In genomic region chr7:107799645-107800264, GRCh38 we compare ENCODE assay signal across 18 cellular contexts. TPM values are rescaled to one million over a fixed set of nuclear protein-coding genes. Genes with fewer than 3 reads are reported as not detected.
DNase-seq lines count a peak whose midpoint lies in the region; ATAC-seq, FAIRE-seq and TF ChIP-seq lines count a peak whose summit lies in the region.
"Had no signal": no experiment of that assay in that cellular context is flagged by ENCODE, and none has a peak within 500 bp of the region (broad histone marks: within the 10 kb centered on the region; RNA-seq: fewer than 3 reads in every experiment).

No MANE protein-coding gene starts in this region.

- in situ Hi-C loops in HepG2 (cut with HindIII; ENCODE audit: extremely low pct_ligation_motif_present, low pct_unique_long_range_greater_than_20kb): no loop called here

- TF ChIP-seq RAD21 in HepG2 (CRISPR knock-in tag; IDR thresholded peaks at IDR 0.05): no peak

- TF ChIP-seq EP300 in HepG2 (IDR thresholded peaks at IDR 0.05; ENCODE audit: low read depth in 2 of 2, low read length in 2 of 2): no peak
- no peak for TF ChIP-seq EP300 in HepG2 (CRISPR knock-in tag; IDR thresholded peaks at IDR 0.05; ENCODE audit: borderline replicate concordance)
- peak; percentile 50 to 83 (median 64) for TF ChIP-seq EP300 in sigmoid colon (IDR thresholded peaks at IDR 0.05)

- no peaks in the 10 kb centered on the region for H3K27me3 Mint-ChIP-seq in Caco-2 (ENCODE audit: insufficient read depth, unreplicated experiment)

- peaks cover 6% of the 10 kb centered on the region for H3K36me3 Mint-ChIP-seq in Caco-2 (ENCODE audit: insufficient read depth, unreplicated experiment)

- intact Hi-C loops in Caco-2 (cut with micrococcal nuclease; ENCODE audit: unreplicated experiment) (loop anchor here (2.0 to 5.0 kb wide), 3 partner anchors 21 to 63 kb away; no protein-coding TSS in a partner anchor), endothelial cell of umbilical vein (cut with micrococcal nuclease) (no loop called here), HepG2 (cut with micrococcal nuclease; ENCODE audit: unreplicated experiment) (no loop called here), sigmoid colon (cut with DNase I) (no loop called here)

- BruUV-seq in Caco-2 (replicated peaks; lab: Mats Ljungman, UMichigan): no TSS peak
- no TSS peak for BruUV-seq in endothelial cell of umbilical vein (replicated peaks; lab: Mats Ljungman, UMichigan)
- no TSS peak for BruUV-seq in HepG2 (replicated peaks; lab: Mats Ljungman, UMichigan)

- H2AFZ ChIP-seq in endothelial cell of umbilical vein (ENCODE audit: low read depth, low read length) (no peak overlapping the region), HepG2 (ENCODE audit: low read length) (no peak overlapping the region)

- H3K9ac ChIP-seq in endothelial cell of umbilical vein (replicated peaks; ENCODE audit: extremely low read depth, insufficient read depth, low read length) (no peak overlapping the region), HepG2 (ENCODE audit: insufficient read depth, low read depth, low read length) (no peak overlapping the region)

- H3K36me3 ChIP-seq in Caco-2 (ENCODE audit: control insufficient read depth, insufficient read depth, low read length): no peaks in the 10 kb centered on the region
- H3K36me3 ChIP-seq in endothelial cell of umbilical vein (ENCODE audit: control insufficient read depth in 2 of 2, extremely low read depth in 1 of 2, insufficient read depth in 2 of 2, low read length in 2 of 2): no peaks in the 10 kb centered on the region
- no peaks in the 10 kb centered on the region for H3K36me3 ChIP-seq in HepG2 (replicated peaks in 1 of 2; ENCODE audit: control insufficient read depth in 1 of 2, insufficient read depth in 2 of 2, low read length in 2 of 2)
- no peaks in the 10 kb centered on the region for H3K36me3 ChIP-seq in sigmoid colon
- H3K36me3 ChIP-seq: HAP-1 had no signal

- H3K4me1 ChIP-seq in Caco-2 (peaks cover 28% of the 10 kb centered on the region), endothelial cell of umbilical vein (ENCODE audit: control insufficient read depth, extremely low read depth, insufficient read depth, low read length) (no peaks in the 10 kb centered on the region), HepG2 (ENCODE audit: insufficient read depth, low read length) (peaks cover 27% of the 10 kb centered on the region), sigmoid colon (peaks cover 0 to 39% (median 27%) of the 10 kb centered on the region in 4 donors)
- H3K4me1 ChIP-seq: A549, HAP-1 had no signal

- DNase-seq in Caco-2 (peak in 1 of 2 experiments; percentile 53), endothelial cell of umbilical vein (ENCODE audit: low read depth, low spot score) (peak; percentile 5), HepG2 (ENCODE audit: low spot score) (peak; percentile 10), sigmoid colon (no peak), dedifferentiated amniotic fluid mesenchymal stem cell (ENCODE audit: extremely low spot score) (no peak), OCI-M1 (lab: John Stamatoyannopoulos, UW) (no peak), H54 (ENCODE audit: insufficient read length, low spot score) (no peak)
- DNase-seq in effector CD8-positive, alpha-beta T cell (lab: John Stamatoyannopoulos, UW): no peak
- DNase-seq: DMS79 treated with DMSO at 0.1 percent for 48 hours, MM.1S, NCI-H1105, NCI-H187, NCI-H446 treated with DMSO at 0.1 percent for 48 hours, NCI-H748 treated with DMSO at 0.1 percent for 48 hours had no signal

- H3K9me3 Mint-ChIP-seq in Caco-2 (ENCODE audit: unreplicated experiment): peaks cover 12% of the 10 kb centered on the region

- dilution Hi-C loops in endothelial cell of umbilical vein (cut with MboI; ENCODE audit: extremely low pct_ligation_motif_present, low sequenced_read_pairs): no loop called here

- CTCF ChIA-PET in Caco-2 (lab: Charles Lee): interaction anchor here (0.8 to 0.9 kb wide), 2 partner anchors 56 to 75 kb away, joined by 3 to 5 read pairs; partner anchors contain the start of gene CBLL1
- CTCF ChIA-PET in endothelial cell of umbilical vein (lab: Charles Lee): interaction anchor here (1.1 kb wide), 1 partner anchor 75 kb away, joined by 3 read pairs; no protein-coding TSS in a partner anchor
- CTCF ChIA-PET in HepG2 (lab: Yijun Ruan, JAX; ENCODE audit: low intra/inter-chr PET ratio, low total read pairs): no interaction called here

- H3K27ac Mint-ChIP-seq in Caco-2 (ENCODE audit: unreplicated experiment): no peak overlapping the region

- H3K4me3 ChIP-seq in Caco-2 (ENCODE audit: low read depth, low read length): no peak overlapping the region
- H3K4me3 ChIP-seq in endothelial cell of umbilical vein (replicated peaks in 1 of 3; ENCODE audit: insufficient read depth in 1 of 3, low read depth in 1 of 3, low read length in 3 of 3): no peak overlapping the region
- H3K4me3 ChIP-seq in HepG2 (replicated peaks in 1 of 3; ENCODE audit: insufficient read depth in 1 of 3, low read depth in 2 of 3, low read length in 3 of 3): no peak overlapping the region
- H3K4me3 ChIP-seq in sigmoid colon: no peak overlapping the region
- H3K4me3 ChIP-seq: A549, HAP-1 had no signal

- no peaks in the 10 kb centered on the region for H3K9me1 ChIP-seq in endothelial cell of umbilical vein (replicated peaks; ENCODE audit: control insufficient read depth, extremely low read depth, insufficient read depth, low read length)

- no peak overlapping the region for H3K4me2 ChIP-seq in endothelial cell of umbilical vein (ENCODE audit: insufficient read depth, low read length)
- H3K4me2 ChIP-seq in HepG2 (ENCODE audit: low read depth, low read length): peak overlapping the region; percentile 25
- H3K4me2 ChIP-seq: A549 had no signal

- no peaks in the 10 kb centered on the region for H3K9me3 ChIP-seq in Caco-2
- H3K9me3 ChIP-seq in endothelial cell of umbilical vein (replicated peaks; ENCODE audit: control insufficient read depth, insufficient read depth, low read length): no peaks in the 10 kb centered on the region
- no peaks in the 10 kb centered on the region for H3K9me3 ChIP-seq in HepG2 (ENCODE audit: low read length)
- H3K9me3 ChIP-seq in sigmoid colon: no peaks in the 10 kb centered on the region
- H3K9me3 ChIP-seq: A549, HAP-1 had no signal

- H3K4me1 Mint-ChIP-seq in Caco-2 (ENCODE audit: low read depth, unreplicated experiment): peaks cover 38% of the 10 kb centered on the region

- TF ChIP-seq POLR2A in endothelial cell of umbilical vein (IDR thresholded peaks at IDR 0.05; ENCODE audit: low read depth, low read length) (no peak), HepG2 (IDR thresholded peaks at IDR 0.05; ENCODE audit: insufficient read depth in 1 of 2, low read depth in 2 of 2, low read length in 2 of 2) (no peak), sigmoid colon (IDR thresholded peaks at IDR 0.05) (no peak), H54 (IDR thresholded peaks at IDR 0.05; ENCODE audit: low read depth, low read length) (no peak)

- FAIRE-seq in endothelial cell of umbilical vein (lab: Jason Lieb, UNC) (no peak), HepG2 (lab: Jason Lieb, UNC) (peak; percentile 30), H54 (lab: Jason Lieb, UNC) (no peak)
- FAIRE-seq: A549, G401.6, GM12891 had no signal

- H3K27me3 ChIP-seq in Caco-2 (replicated peaks; ENCODE audit: control insufficient read depth, insufficient read depth, low read length) (no peaks in the 10 kb centered on the region), endothelial cell of umbilical vein (ENCODE audit: control insufficient read depth in 2 of 2, insufficient read depth in 2 of 2, low read length in 2 of 2) (peaks cover 13 to 24% of the 10 kb centered on the region in 2 experiments), HepG2 (ENCODE audit: control insufficient read depth in 1 of 2, insufficient read depth in 2 of 2, low read length in 2 of 2) (no peaks in the 10 kb centered on the region; a peak in 1 of 5 replicates), sigmoid colon (no peaks in the 10 kb centered on the region)

- POLR2A ChIA-PET in Caco-2 (lab: Charles Lee) (interaction anchor here (2.0 kb wide), 1 partner anchor 56 kb away, joined by 6 read pairs; no protein-coding TSS in a partner anchor), endothelial cell of umbilical vein (lab: Charles Lee) (no interaction called here), HepG2 (lab: Yijun Ruan, JAX) (interaction anchor here (1.1 kb wide), 1 partner anchor 56 kb away, joined by 4 read pairs; no protein-coding TSS in a partner anchor)

- 3% methylated on average over 6 of the region's 6 CpGs for WGBS in HepG2 (ENCODE audit: low lambda C conversion rate)
- 11 to 30% methylated on average over 6 of the region's 6 CpGs for WGBS in sigmoid colon, 2 donors

- H3K79me2 ChIP-seq in endothelial cell of umbilical vein (ENCODE audit: control insufficient read depth, insufficient read depth, low read length): no peaks in the 10 kb centered on the region
- no peaks in the 10 kb centered on the region for H3K79me2 ChIP-seq in HepG2 (ENCODE audit: insufficient read depth, low read length)

- no peak overlapping the region for H3K27ac ChIP-seq in endothelial cell of umbilical vein (ENCODE audit: insufficient read depth, low read depth, low read length)
- H3K27ac ChIP-seq in HepG2 (ENCODE audit: extremely low read length, insufficient read depth, low read length): no peak overlapping the region
- H3K27ac ChIP-seq in sigmoid colon: peak overlapping the region; percentile 72 to 83 (median 80)
- H3K27ac ChIP-seq: A549 had no signal

- no peaks in the 10 kb centered on the region for H4K20me1 ChIP-seq in endothelial cell of umbilical vein (replicated peaks; ENCODE audit: control insufficient read depth, extremely low read depth, insufficient read depth, low read length)
- H4K20me1 ChIP-seq in HepG2 (ENCODE audit: insufficient read depth, low read length): no peaks in the 10 kb centered on the region

- TF ChIP-seq CTCF in Caco-2 (IDR thresholded peaks at IDR 0.05; ENCODE audit: insufficient read depth in 1 of 2, low read depth in 1 of 2, low read length in 1 of 2, severe bottlenecking in 1 of 2, unreplicated experiment in 1 of 2): no peak
- TF ChIP-seq CTCF in endothelial cell of umbilical vein (IDR thresholded peaks at IDR 0.05; ENCODE audit: extremely low read depth in 1 of 2, insufficient read depth in 1 of 2, low read depth in 1 of 2, low read length in 2 of 2): no peak
- TF ChIP-seq CTCF in HepG2 (CRISPR knock-in tag; IDR thresholded peaks at IDR 0.05): no peak
- no peak for TF ChIP-seq CTCF in sigmoid colon (IDR thresholded peaks at IDR 0.05)

- peak; percentile 50; the same call in 2 of the 3 replicates for ATAC-seq in HepG2
- ATAC-seq: A549 had no signal

- H3K4me3 Mint-ChIP-seq in Caco-2 (ENCODE audit: unreplicated experiment): peak overlapping the region; percentile 8

RNA-seq across cellular contexts. Expression of gene SLC26A3, which starts 3.3 kb away (rescaled TPM):
- total RNA-seq in Caco-2 (2022) (0.79 and 2.0 TPM in 2 replicates), endothelial cell of umbilical vein (not detected in 2 replicates), HepG2 (2016; rRNA removed; fragmentation: Illumina TruSeq; extraction: Trizol) (0.08 and 0.11 TPM in 2 replicates), sigmoid colon (10 to 100 TPM in 1 of 4 donors, 1 to 10 TPM in 3; 4.8 to 12.0 (median 7.6) TPM)
- polyA plus RNA-seq in endothelial cell of umbilical vein (not detected in 2 replicates), HepG2 (2011; rRNA removed) (0.30 and 0.71 TPM in 2 replicates), sigmoid colon (1,000 to 10,000 TPM in 1 of 3 donors, 100 to 1,000 TPM in 2; 326 to 1,079 (median 751) TPM)
- polyA plus RNA-seq in endothelial cell of umbilical vein (2011; cell fraction: cytosol; rRNA removed): not detected in 2 replicates
- polyA plus RNA-seq in endothelial cell of umbilical vein (2011; cell fraction: nucleus; rRNA removed): not detected in 2 replicates
- polyA plus RNA-seq in endothelial cell of umbilical vein (2012): not detected in 2 replicates
- polyA minus RNA-seq in endothelial cell of umbilical vein: not detected in 2 replicates
- polyA minus RNA-seq in endothelial cell of umbilical vein (2011; cell fraction: cytosol; rRNA and poly(A)+ RNA removed): not detected
- not detected in 2 replicates for polyA minus RNA-seq in endothelial cell of umbilical vein (2011; cell fraction: nucleus; rRNA and poly(A)+ RNA removed)
- total RNA-seq in HepG2 (2016; cell fraction: cytosol; rRNA removed; fragmentation: Illumina TruSeq; extraction: Trizol; ENCODE audit: low read depth): not detected in 2 replicates
- 0.06 and 0.11 TPM in 2 replicates for total RNA-seq in HepG2 (2016; cell fraction: insoluble cytoplasmic fraction; rRNA removed; fragmentation: Illumina TruSeq; extraction: Trizol)
- 0.06 TPM in 1 of 2 replicates, not detected in the other for total RNA-seq in HepG2 (2016; cell fraction: membrane; rRNA removed; fragmentation: Illumina TruSeq; extraction: Trizol)
- 0.84 TPM in 1 of 2 replicates, not detected in the other for total RNA-seq in HepG2 (2016; cell fraction: nucleus; rRNA removed; fragmentation: Illumina TruSeq; extraction: Trizol)
- 0.20 and 0.68 TPM in 2 replicates for polyA plus RNA-seq in HepG2 (2011; cell fraction: cytosol; rRNA removed)
- 0.10 and 0.17 TPM in 2 replicates for polyA plus RNA-seq in HepG2 (2011; cell fraction: nucleus; rRNA removed)
- polyA plus RNA-seq in HepG2 (2012): 3.2 and 10.9 TPM in 2 replicates
- polyA plus RNA-seq in HepG2 (2016; cell fraction: cytosol; fragmentation: Illumina TruSeq; extraction: Trizol; ENCODE audit: low read depth): not detected in 2 replicates
- polyA plus RNA-seq in HepG2 (2016; cell fraction: insoluble cytoplasmic fraction; fragmentation: Illumina TruSeq; extraction: Trizol; ENCODE audit: low read depth): not detected in 2 replicates
- polyA plus RNA-seq in HepG2 (2016; cell fraction: membrane; fragmentation: Illumina TruSeq; extraction: Trizol; ENCODE audit: low read depth): not detected in 2 replicates
- polyA plus RNA-seq in HepG2 (2016; cell fraction: nucleus; fragmentation: Illumina TruSeq; extraction: Trizol; ENCODE audit: insufficient read depth, low read depth): 0.15 TPM in 1 of 2 replicates, not detected in the other
- polyA minus RNA-seq in HepG2 (2011; rRNA and poly(A)+ RNA removed; ENCODE audit: low replicate concordance): 0.26 TPM in 1 of 2 replicates, not detected in the other
- 0.30 TPM in 1 of 2 replicates, not detected in the other for polyA minus RNA-seq in HepG2 (2011; cell fraction: cytosol; rRNA and poly(A)+ RNA removed)
- polyA minus RNA-seq in HepG2 (2011; cell fraction: nucleus; rRNA and poly(A)+ RNA removed): 0.26 and 0.62 TPM in 2 replicates
- polyA plus RNA-seq: A549 had no signal

RNA-seq across cellular contexts. Expression of gene CBLL1, which starts 55.8 kb away (rescaled TPM):
- total RNA-seq in Caco-2 (2022) (35.9 and 39.1 TPM in 2 replicates), endothelial cell of umbilical vein (30.6 and 31.1 TPM in 2 replicates), HepG2 (2016; rRNA removed; fragmentation: Illumina TruSeq; extraction: Trizol) (10.5 and 12.2 TPM in 2 replicates), sigmoid colon (10 to 100 TPM; 25.2 to 47.4 (median 38.9) TPM)
- polyA plus RNA-seq in endothelial cell of umbilical vein (23.1 and 23.8 TPM in 2 replicates), HepG2 (2011; rRNA removed) (8.8 and 9.1 TPM in 2 replicates), sigmoid colon (10 to 100 TPM in 1 of 3 donors, 1 to 10 TPM in 2; 6.7 to 11.0 (median 7.8) TPM)
- 12.1 and 14.8 TPM in 2 replicates for polyA plus RNA-seq in endothelial cell of umbilical vein (2011; cell fraction: cytosol; rRNA removed)
- 31.2 and 36.2 TPM in 2 replicates for polyA plus RNA-seq in endothelial cell of umbilical vein (2011; cell fraction: nucleus; rRNA removed)
- 23.8 and 30.8 TPM in 2 replicates for polyA plus RNA-seq in endothelial cell of umbilical vein (2012)
- 17.6 and 27.7 TPM in 2 replicates for polyA minus RNA-seq in endothelial cell of umbilical vein
- polyA minus RNA-seq in endothelial cell of umbilical vein (2011; cell fraction: cytosol; rRNA and poly(A)+ RNA removed): 12.6 TPM
- polyA minus RNA-seq in endothelial cell of umbilical vein (2011; cell fraction: nucleus; rRNA and poly(A)+ RNA removed): 56.8 and 76.9 TPM in 2 replicates
- total RNA-seq in HepG2 (2016; cell fraction: cytosol; rRNA removed; fragmentation: Illumina TruSeq; extraction: Trizol; ENCODE audit: low read depth): 4.6 and 9.6 TPM in 2 replicates
- 8.4 and 9.8 TPM in 2 replicates for total RNA-seq in HepG2 (2016; cell fraction: insoluble cytoplasmic fraction; rRNA removed; fragmentation: Illumina TruSeq; extraction: Trizol)
- 10.8 and 12.2 TPM in 2 replicates for total RNA-seq in HepG2 (2016; cell fraction: membrane; rRNA removed; fragmentation: Illumina TruSeq; extraction: Trizol)
- 14.2 and 14.8 TPM in 2 replicates for total RNA-seq in HepG2 (2016; cell fraction: nucleus; rRNA removed; fragmentation: Illumina TruSeq; extraction: Trizol)
- 4.3 and 5.7 TPM in 2 replicates for polyA plus RNA-seq in HepG2 (2011; cell fraction: cytosol; rRNA removed)
- polyA plus RNA-seq in HepG2 (2011; cell fraction: nucleus; rRNA removed): 14.0 and 15.1 TPM in 2 replicates
- 20.1 and 22.9 TPM in 2 replicates for polyA plus RNA-seq in HepG2 (2012)
- 2.6 and 2.7 TPM in 2 replicates for polyA plus RNA-seq in HepG2 (2016; cell fraction: cytosol; fragmentation: Illumina TruSeq; extraction: Trizol; ENCODE audit: low read depth)
- polyA plus RNA-seq in HepG2 (2016; cell fraction: insoluble cytoplasmic fraction; fragmentation: Illumina TruSeq; extraction: Trizol; ENCODE audit: low read depth): 14.3 and 19.8 TPM in 2 replicates
- 5.6 and 7.4 TPM in 2 replicates for polyA plus RNA-seq in HepG2 (2016; cell fraction: membrane; fragmentation: Illumina TruSeq; extraction: Trizol; ENCODE audit: low read depth)
- 15.6 and 15.9 TPM in 2 replicates for polyA plus RNA-seq in HepG2 (2016; cell fraction: nucleus; fragmentation: Illumina TruSeq; extraction: Trizol; ENCODE audit: insufficient read depth, low read depth)
- 10.1 and 20.3 TPM in 2 replicates for polyA minus RNA-seq in HepG2 (2011; rRNA and poly(A)+ RNA removed; ENCODE audit: low replicate concordance)
- 15.6 and 20.4 TPM in 2 replicates for polyA minus RNA-seq in HepG2 (2011; cell fraction: cytosol; rRNA and poly(A)+ RNA removed)
- 42.4 and 45.3 TPM in 2 replicates for polyA minus RNA-seq in HepG2 (2011; cell fraction: nucleus; rRNA and poly(A)+ RNA removed)

Comparison
In these comparisons a context has a peak if more than half of its experiments do, and no peak if none do; other contexts are left out.
1. DNase-seq: peak in endothelial cell of umbilical vein (single experiment) and HepG2 (single experiment); none in sigmoid colon (single experiment), dedifferentiated amniotic fluid mesenchymal stem cell (single experiment), effector CD8-positive, alpha-beta T cell (single experiment), OCI-M1 (single experiment) and H54 (single experiment).
2. H3K27ac ChIP-seq: peak in sigmoid colon (4 of 4); none in endothelial cell of umbilical vein (single experiment) and HepG2 (single experiment).